In the genomic region with DNA sequence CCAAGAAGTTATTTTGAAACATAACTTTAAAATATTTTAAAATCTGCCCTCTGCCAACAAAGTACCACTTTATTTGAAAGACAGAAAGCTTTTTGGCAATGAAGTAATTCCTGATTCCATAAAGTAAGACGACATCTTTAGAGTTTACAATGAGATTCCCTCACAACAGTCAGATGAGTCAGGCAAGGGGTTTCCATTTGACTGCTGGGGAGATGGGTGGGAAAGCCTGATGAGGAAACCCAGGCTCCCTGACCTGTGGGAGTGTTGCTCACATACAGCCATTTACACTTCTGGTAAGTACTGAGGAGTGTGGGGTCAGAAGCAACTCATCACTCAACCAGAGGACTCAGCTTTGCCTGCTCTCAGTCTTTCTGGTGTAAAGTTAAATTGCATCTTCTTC, we compare ENCODE assay signal across 1 cellular context.
TF ChIP-seq lines count a peak whose summit lies in the region.

No MANE protein-coding gene starts in this region.

TF ChIP-seq in WTC11, 78 proteins besides CTCF, POLR2A, EP300 and RAD21 (continued from another document):
- TF ChIP-seq, protein P1, sequence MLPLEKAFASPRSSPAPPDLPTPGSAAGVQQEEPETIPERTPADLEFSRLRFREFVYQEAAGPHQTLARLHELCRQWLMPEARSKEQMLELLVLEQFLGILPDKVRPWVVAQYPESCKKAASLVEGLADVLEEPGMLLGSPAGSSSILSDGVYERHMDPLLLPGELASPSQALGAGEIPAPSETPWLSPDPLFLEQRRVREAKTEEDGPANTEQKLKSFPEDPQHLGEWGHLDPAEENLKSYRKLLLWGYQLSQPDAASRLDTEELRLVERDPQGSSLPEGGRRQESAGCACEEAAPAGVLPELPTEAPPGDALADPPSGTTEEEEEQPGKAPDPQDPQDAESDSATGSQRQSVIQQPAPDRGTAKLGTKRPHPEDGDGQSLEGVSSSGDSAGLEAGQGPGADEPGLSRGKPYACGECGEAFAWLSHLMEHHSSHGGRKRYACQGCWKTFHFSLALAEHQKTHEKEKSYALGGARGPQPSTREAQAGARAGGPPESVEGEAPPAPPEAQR (CRISPR knock-in tag; IDR thresholded peaks at IDR 0.05) = no peak
- TF ChIP-seq TCF7 (CRISPR knock-in tag; IDR thresholded peaks at IDR 0.05; ENCODE audit: low read depth) (no peak), TEAD1 (CRISPR knock-in tag; IDR thresholded peaks at IDR 0.05) (no peak), ATF1 (CRISPR knock-in tag; IDR thresholded peaks at IDR 0.05) (no peak), FOXJ3 (CRISPR knock-in tag; IDR thresholded peaks at IDR 0.05; ENCODE audit: borderline replicate concordance) (no peak)
